30 cellular contexts compared by ENCODE assay signal in the genomic region with DNA sequence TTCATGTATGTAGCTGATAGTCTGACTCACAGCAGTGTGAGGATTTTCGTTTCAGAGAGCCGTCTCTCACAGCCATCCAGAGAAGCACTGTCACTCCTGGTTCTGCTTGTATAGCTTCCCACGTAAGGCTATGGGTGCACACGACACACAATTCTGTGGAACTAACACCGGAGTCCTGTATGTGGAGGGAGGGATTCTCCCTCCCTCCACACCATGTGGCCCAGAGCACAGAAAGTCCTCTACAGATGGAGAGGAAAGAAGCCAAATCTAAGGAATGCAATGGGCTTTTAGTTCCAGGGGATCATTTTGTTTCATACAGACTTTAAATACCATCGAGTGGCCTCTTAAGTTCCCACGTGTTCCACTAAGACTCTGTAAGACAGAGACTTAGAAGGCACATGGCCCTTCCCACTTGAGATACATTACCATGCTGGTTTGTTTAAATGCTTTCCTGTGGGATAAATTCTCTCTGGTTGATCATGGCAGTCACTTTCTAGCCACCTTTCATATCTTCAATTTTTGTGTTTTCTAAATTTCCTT.
DNase-seq lines count a peak whose midpoint lies in the region; ATAC-seq and TF ChIP-seq lines count a peak whose summit lies in the region.
"Had no signal": no experiment of that assay in that cellular context is flagged by ENCODE, and none has a peak within 500 bp of the region (broad histone marks: within the 10 kb centered on the region; RNA-seq: fewer than 3 reads in every experiment).

No MANE protein-coding gene starts in this region.

- H3K4me3 Mint-ChIP-seq in mesothelial cell of epicardium = no peak overlapping the region
- H3K4me3 Mint-ChIP-seq: activated T-cell treated with anti-CD3 and anti-CD28 coated beads, Interleukin-2, amount 50 U/mL, for 24 hours; CD14-positive monocyte; nephron progenitor cell; T-helper 1 cell treated with Interleukin-12 subunit alpha and Interleukin-12 subunit beta and Interleukin-4 antibody, amounts not matched to agents 30 μg/mL and 1 μg/mL, for 36 hours had no signal

- peaks cover 30% of the 10 kb centered on the region for H3K4me1 Mint-ChIP-seq in mesothelial cell of epicardium

- no peak overlapping the region for H3K27ac ChIP-seq in right atrium auricular region
- H3K27ac ChIP-seq in tibial artery = peak overlapping the region; percentile 20 to 79
- H3K27ac ChIP-seq: 22Rv1, adrenal gland, body of pancreas, dorsolateral prefrontal cortex, esophagus squamous epithelium, gastrocnemius medialis, parathyroid adenoma had no signal

- intact Hi-C loops in Right ventricle myocardium superior (cut with DNase I) (no loop called here), tibial artery (cut with DNase I; ENCODE audit: low total_unique reads) (no loop called here)

- no peak for TF ChIP-seq CTCF in right atrium auricular region (IDR thresholded peaks at IDR 0.05)
- TF ChIP-seq CTCF in mesothelial cell of epicardium (IDR thresholded peaks at IDR 0.05; ENCODE audit: unreplicated experiment) = no peak
- no peak for TF ChIP-seq CTCF in tibial artery (IDR thresholded peaks at IDR 0.05)

- H3K36me3 ChIP-seq in right atrium auricular region (no peaks in the 10 kb centered on the region), adipocyte (ENCODE audit: control insufficient read depth, insufficient read depth, low read length, severe bottlenecking) (no peaks in the 10 kb centered on the region), tibial artery (no peaks in the 10 kb centered on the region)
- H3K36me3 ChIP-seq: adrenal gland, esophagus squamous epithelium, gastrocnemius medialis had no signal

- H3K9me3 Mint-ChIP-seq in mesothelial cell of epicardium = peaks cover 7% of the 10 kb centered on the region
- H3K9me3 Mint-ChIP-seq: T-helper 1 cell treated with Interleukin-12 subunit alpha and Interleukin-12 subunit beta and Interleukin-4 antibody, amounts not matched to agents 30 μg/mL and 1 μg/mL, for 36 hours had no signal

- no peaks in the 10 kb centered on the region for H3K9me3 ChIP-seq in right atrium auricular region
- no peaks in the 10 kb centered on the region for H3K9me3 ChIP-seq in adipocyte (ENCODE audit: control insufficient read depth, low read length)
- H3K9me3 ChIP-seq in tibial artery = no peaks in the 10 kb centered on the region
- H3K9me3 ChIP-seq: adrenal gland, body of pancreas, esophagus squamous epithelium, gastrocnemius medialis had no signal

- DNase-seq in Right ventricle myocardium superior (no peak), right atrium auricular region (ENCODE audit: low spot score) (no peak), adipocyte (ENCODE audit: low read depth) (peak; percentile 33), mesothelial cell of epicardium (ENCODE audit: low spot score in 2 of 2, unreplicated experiment in 2 of 2) (no peak), tibial artery (no peak), mesenteric fat pad (ENCODE audit: low spot score) (no peak), retina (no peak), inferior parietal cortex (ENCODE audit: extremely low spot score) (no peak)
- DNase-seq: activated CD4-positive, alpha-beta T cell treated with anti-CD3 and anti-CD28 coated beads, Interleukin-2, amount 50 U/mL, for 1 hour; activated CD4-positive, CD25-positive, alpha-beta regulatory T cell; activated naive CD4-positive, alpha-beta T cell treated with Interleukin-2 at 50 U/mL for 16 hours; activated T-cell treated with anti-CD3 and anti-CD28 coated beads, Interleukin-2, amount 50 U/mL, for 24 hours; adrenal gland; body of pancreas; DMS79 treated with DMSO at 0.1 percent for 48 hours; dorsolateral prefrontal cortex; esophagus squamous epithelium; gastrocnemius medialis; KBM-7; NCI-H1092 treated with DMSO at 0.1 percent for 48 hours; NCI-H1694 treated with DMSO at 0.1 percent for 48 hours; NCI-H2171 treated with DMSO at 0.1 percent for 48 hours; NCI-H510A; nephron progenitor cell; stimulated activated CD4-positive, alpha-beta T cell treated with anti-CD3 and anti-CD28 coated beads, Interleukin-4, amount 100 ng/mL, for 24 hours had no signal

- H3K27ac Mint-ChIP-seq in mesothelial cell of epicardium = peak overlapping the region; percentile 82
- H3K27ac Mint-ChIP-seq: activated T-cell treated with anti-CD3 and anti-CD28 coated beads, Interleukin-2, amount 50 U/mL, for 24 hours; CD14-positive monocyte; nephron progenitor cell; T-helper 1 cell treated with Interleukin-12 subunit alpha and Interleukin-12 subunit beta and Interleukin-4 antibody, amounts not matched to agents 30 μg/mL and 1 μg/mL, for 36 hours had no signal

- peak; percentile 25 for ATAC-seq in Right ventricle myocardium superior (ENCODE audit: poor library complexity)
- ATAC-seq: body of pancreas, gastrocnemius medialis, SK-N-SH treated with all-trans-retinoic acid at 6 μM for 48 hours had no signal

- peaks cover 0 to 9% of the 10 kb centered on the region in 2 donors for H3K4me1 ChIP-seq in right atrium auricular region
- peaks cover 20% of the 10 kb centered on the region for H3K4me1 ChIP-seq in adipocyte (ENCODE audit: control insufficient read depth, insufficient read depth, low read length)
- peaks cover 0 to 54% (median 17%) of the 10 kb centered on the region in 4 donors for H3K4me1 ChIP-seq in tibial artery
- H3K4me1 ChIP-seq: adrenal gland, body of pancreas, parathyroid adenoma had no signal

- H3K27me3 Mint-ChIP-seq in mesothelial cell of epicardium (ENCODE audit: low read depth) = no peaks in the 10 kb centered on the region

- H3K36me3 Mint-ChIP-seq in mesothelial cell of epicardium = peaks cover 4% of the 10 kb centered on the region
- H3K36me3 Mint-ChIP-seq: CD14-positive monocyte had no signal

- H3K9ac ChIP-seq in adipocyte (ENCODE audit: low read length) = no peak overlapping the region
- H3K9ac ChIP-seq: parathyroid adenoma had no signal

- H3K27me3 ChIP-seq in right atrium auricular region (no peaks in the 10 kb centered on the region), adipocyte (replicated peaks; ENCODE audit: control insufficient read depth, insufficient read depth, low read length) (no peaks in the 10 kb centered on the region), tibial artery (no peaks in the 10 kb centered on the region)
- H3K27me3 ChIP-seq: adrenal gland, body of pancreas, esophagus squamous epithelium, gastrocnemius medialis had no signal

- H3K4me3 ChIP-seq in right atrium auricular region (no peak overlapping the region), adipocyte (ENCODE audit: low read length) (no peak overlapping the region), tibial artery (no peak overlapping the region)
- H3K4me3 ChIP-seq: adrenal gland, body of pancreas, dorsolateral prefrontal cortex, esophagus squamous epithelium, gastrocnemius medialis had no signal

Comparison
In these comparisons a context has a peak if more than half of its experiments do, and no peak if none do; other contexts are left out.
1. H3K27ac ChIP-seq: peak in tibial artery (2 of 2); none in right atrium auricular region (0 of 2).